ENCODE assay signal across 24 cellular contexts in the genomic region with DNA sequence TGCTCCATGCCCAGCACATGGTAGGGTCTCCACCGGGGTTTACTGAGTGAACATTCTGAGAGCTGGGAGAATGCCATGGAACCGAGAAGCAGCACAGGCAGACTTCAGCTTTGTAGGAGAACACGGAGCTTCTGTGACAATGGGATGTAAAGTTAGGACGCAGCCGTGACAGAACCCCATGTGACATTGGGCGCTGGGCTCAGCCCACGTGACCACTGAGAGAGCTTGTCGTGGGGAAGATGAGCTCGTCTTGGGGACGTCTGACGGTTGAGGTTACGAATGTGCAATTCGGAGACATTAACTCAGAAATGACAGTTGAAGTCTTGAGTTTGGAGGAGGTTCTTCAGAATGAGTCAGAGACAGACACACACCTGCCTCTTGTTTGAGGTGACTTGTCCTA. TPM values are rescaled to one million over a fixed set of nuclear protein-coding genes. Genes with fewer than 3 reads are reported as not detected.
"Had no signal": no experiment of that assay in that cellular context is flagged by ENCODE, and none has a peak within 500 bp of the region (broad histone marks: within the 10 kb centered on the region; RNA-seq: fewer than 3 reads in every experiment).

No MANE protein-coding gene starts in this region.

- H3K27ac Mint-ChIP-seq: activated T-helper 1 cell treated with anti-CD3 and anti-CD28 coated beads, Interleukin-12 subunit alpha, Interleukin-12 subunit beta, Interleukin-2, Interleukin-4 antibody, amounts not matched to agents 30 ng/mL and 10 ng/mL and 1 ng/mL, durations not matched to agents 14 hours and 24 hours and 36 hours; dendritic cell treated with granulocyte-macrophage colony-stimulating factor and Interleukin-4, amounts not matched to agents 40 ng/mL and 50 ng/mL, for 4 days; nephron had no signal

- ATAC-seq: esophagus mucosa, gastrocnemius medialis, heart right ventricle, SK-N-SH treated with all-trans-retinoic acid at 6 μM for 48 hours had no signal

- H3K4me3 Mint-ChIP-seq: activated T-helper 1 cell treated with anti-CD3 and anti-CD28 coated beads, Interleukin-12 subunit alpha, Interleukin-12 subunit beta, Interleukin-2, Interleukin-4 antibody, amounts not matched to agents 30 ng/mL and 10 ng/mL and 1 ng/mL, durations not matched to agents 14 hours and 24 hours and 36 hours; dendritic cell treated with granulocyte-macrophage colony-stimulating factor and Interleukin-4, amounts not matched to agents 40 ng/mL and 50 ng/mL, for 4 days; nephron had no signal

- H3K27me3 Mint-ChIP-seq: dendritic cell treated with granulocyte-macrophage colony-stimulating factor and Interleukin-4, amounts not matched to agents 40 ng/mL and 50 ng/mL, for 4 days had no signal

- H3K9me3 Mint-ChIP-seq: activated T-helper 1 cell treated with anti-CD3 and anti-CD28 coated beads, Interleukin-12 subunit alpha, Interleukin-12 subunit beta, Interleukin-2, Interleukin-4 antibody, amounts not matched to agents 30 ng/mL and 10 ng/mL and 1 ng/mL, durations not matched to agents 14 hours and 24 hours and 36 hours; dendritic cell treated with granulocyte-macrophage colony-stimulating factor and Interleukin-4, amounts not matched to agents 40 ng/mL and 50 ng/mL, for 4 days; nephron had no signal

- H3K4me1 Mint-ChIP-seq: nephron had no signal

- DNase-seq: activated CD4-positive, CD25-positive, alpha-beta regulatory T cell; activated naive CD4-positive, alpha-beta T cell; adrenal gland; effector CD8-positive, alpha-beta T cell; gastrocnemius medialis; heart right ventricle; kidney glomerular epithelial cell; left ventricle myocardium inferior; mammary epithelial cell; midbrain; retina; SIG-M5; spleen; stimulated activated naive CD4-positive, alpha-beta T cell; T-helper 1 cell; T-helper 9 cell; tibial artery had no signal

RNA-seq across cellular contexts. Expression of gene LRRC14B, which starts 40.4 kb away (rescaled TPM):
- total RNA-seq: activated T-helper 1 cell treated with anti-CD3 and anti-CD28 coated beads, Interleukin-12 subunit alpha, Interleukin-12 subunit beta, Interleukin-2, Interleukin-4 antibody, amounts not matched to agents 30 ng/mL and 10 ng/mL and 1 ng/mL, durations not matched to agents 14 hours and 24 hours and 36 hours; adrenal gland; bronchial epithelial cell; chondrocyte; esophagus mucosa; mammary epithelial cell; spleen had no signal
